Comparison of ENCODE assay signal across 8 cellular contexts in genomic region chr19:1057185-1057857, GRCh38. TPM values are rescaled to one million over a fixed set of nuclear protein-coding genes. Genes with fewer than 3 reads are reported as not detected.
DNase-seq lines count a peak whose midpoint lies in the region; ATAC-seq, FAIRE-seq and TF ChIP-seq lines count a peak whose summit lies in the region.

No MANE protein-coding gene starts in this region.

- H3K9ac ChIP-seq in DND-41 (ENCODE audit: low read depth, low read length) (no peak overlapping the region), Karpas-422 (ENCODE audit: low read length) (no peak overlapping the region), HepG2 (ENCODE audit: insufficient read depth, low read depth, low read length) (no peak overlapping the region)

- 92% methylated on average over 2 of the region's 3 CpGs for WGBS in HepG2 (ENCODE audit: low lambda C conversion rate)

- H2AFZ ChIP-seq in DND-41 (ENCODE audit: low read depth, low read length) (no peak overlapping the region), Karpas-422 (ENCODE audit: low read length) (no peak overlapping the region), HepG2 (ENCODE audit: low read length) (no peak overlapping the region)

- H3K27ac ChIP-seq in DND-41 (ENCODE audit: low read length) (no peak overlapping the region), Karpas-422 (ENCODE audit: low read length) (peak overlapping the region; percentile 40; the same call in 1 of the 2 replicates), HepG2 (ENCODE audit: extremely low read length, insufficient read depth, low read length) (no peak overlapping the region)

- no peak for TF ChIP-seq POLR2A in HepG2 (IDR thresholded peaks at IDR 0.05; ENCODE audit: insufficient read depth in 1 of 2, low read depth in 2 of 2, low read length in 2 of 2)

- H3K36me3 Mint-ChIP-seq in activated T-cell treated with anti-CD3 and anti-CD28 coated beads, Interleukin-2, amount 50 U/mL, for 24 hours (ENCODE audit: low read depth), result peaks cover 25% of the 10 kb centered on the region

- no peak for FAIRE-seq in HepG2 (lab: Jason Lieb, UNC)

- H3K9me3 ChIP-seq in DND-41 (ENCODE audit: insufficient read depth, low read length, severe bottlenecking) (peaks cover 35% of the 10 kb centered on the region), Karpas-422 (ENCODE audit: low read length) (no peaks in the 10 kb centered on the region), HepG2 (ENCODE audit: low read length) (no peaks in the 10 kb centered on the region)

- H3K4me1 Mint-ChIP-seq in activated T-cell treated with anti-CD3 and anti-CD28 coated beads, Interleukin-2, amount 50 U/mL, for 24 hours (ENCODE audit: low read depth), result peaks cover 14% of the 10 kb centered on the region

- H3K4me3 ChIP-seq in DND-41 (ENCODE audit: low read depth in 1 of 2, low read length in 2 of 2), result peak overlapping the region in 1 of 2 experiments; percentile 8; a peak in 1 of 4 replicates
- H3K4me3 ChIP-seq in Karpas-422 (ENCODE audit: low read length), result no peak overlapping the region
- no peak overlapping the region for H3K4me3 ChIP-seq in HepG2 (replicated peaks in 1 of 3; ENCODE audit: insufficient read depth in 1 of 3, low read depth in 2 of 3, low read length in 3 of 3)

- H3K27me3 ChIP-seq in DND-41 (ENCODE audit: insufficient read depth, low read length, poor library complexity), result no peaks in the 10 kb centered on the region
- H3K27me3 ChIP-seq in Karpas-422 (ENCODE audit: low read length), result no peaks in the 10 kb centered on the region
- H3K27me3 ChIP-seq in HepG2 (ENCODE audit: control insufficient read depth in 1 of 2, insufficient read depth in 2 of 2, low read length in 2 of 2), result no peaks in the 10 kb centered on the region; a peak in 1 of 5 replicates

- ATAC-seq in DND-41 (ENCODE audit: insufficient read depth, low read depth), result no peak
- ATAC-seq in HepG2, result peak; percentile 27; the same call in 2 of the 3 replicates
- no peak for ATAC-seq in HG02759 (IDR thresholded peaks at IDR 0.05; ENCODE audit: unreplicated experiment)
- no peak for ATAC-seq in GM21447 (IDR thresholded peaks at IDR 0.05; ENCODE audit: unreplicated experiment)
- no peak for ATAC-seq in HG03159 (IDR thresholded peaks at IDR 0.05; ENCODE audit: unreplicated experiment)
- no peak for ATAC-seq in HG03045 (IDR thresholded peaks at IDR 0.05; ENCODE audit: unreplicated experiment)

- no peaks in the 10 kb centered on the region for H3K79me2 ChIP-seq in DND-41 (ENCODE audit: insufficient read depth, low read length)
- H3K79me2 ChIP-seq in Karpas-422 (ENCODE audit: low read length), result no peaks in the 10 kb centered on the region
- H3K79me2 ChIP-seq in HepG2 (ENCODE audit: insufficient read depth, low read length), result no peaks in the 10 kb centered on the region

- no peaks in the 10 kb centered on the region for H4K20me1 ChIP-seq in DND-41 (ENCODE audit: insufficient read depth, low read length)
- H4K20me1 ChIP-seq in Karpas-422 (ENCODE audit: insufficient read depth, low read depth, low read length), result no peaks in the 10 kb centered on the region
- no peaks in the 10 kb centered on the region for H4K20me1 ChIP-seq in HepG2 (ENCODE audit: insufficient read depth, low read length)

- no peaks in the 10 kb centered on the region for H3K9me3 Mint-ChIP-seq in activated T-cell treated with anti-CD3 and anti-CD28 coated beads, Interleukin-2, amount 50 U/mL, for 24 hours

- POLR2A ChIA-PET in HepG2 (lab: Yijun Ruan, JAX), result no interaction called here

- DNase-seq in DND-41 (peak; percentile 57), Karpas-422 (peak; percentile 75), HepG2 (ENCODE audit: low spot score) (no peak)
- DNase-seq in activated T-cell treated with anti-CD3 and anti-CD28 coated beads, Interleukin-2, amount 50 U/mL, for 24 hours, result peak; percentile 65

- in situ Hi-C loops in HepG2 (cut with HindIII; ENCODE audit: extremely low pct_ligation_motif_present, low pct_unique_long_range_greater_than_20kb), result no loop called here

- no peaks in the 10 kb centered on the region for H3K27me3 Mint-ChIP-seq in activated T-cell treated with anti-CD3 and anti-CD28 coated beads, Interleukin-2, amount 50 U/mL, for 24 hours

- TF ChIP-seq EP300 in HepG2 (IDR thresholded peaks at IDR 0.05; ENCODE audit: low read depth in 2 of 2, low read length in 2 of 2) (no peak), HepG2 (CRISPR knock-in tag; IDR thresholded peaks at IDR 0.05; ENCODE audit: borderline replicate concordance) (no peak)

- no TSS peak for BruUV-seq in HepG2 (replicated peaks; lab: Mats Ljungman, UMichigan)

- peak overlapping the region; percentile 73 for H3K27ac Mint-ChIP-seq in activated T-cell treated with anti-CD3 and anti-CD28 coated beads, Interleukin-2, amount 50 U/mL, for 24 hours

- TF ChIP-seq RAD21 in HepG2 (CRISPR knock-in tag; IDR thresholded peaks at IDR 0.05), result no peak

- CTCF ChIA-PET in HepG2 (lab: Yijun Ruan, JAX; ENCODE audit: low intra/inter-chr PET ratio, low total read pairs), result no interaction called here

- H3K4me2 ChIP-seq in DND-41 (ENCODE audit: insufficient read depth, low read length), result no peak overlapping the region
- H3K4me2 ChIP-seq in Karpas-422 (ENCODE audit: low read depth, low read length, poor library complexity, severe bottlenecking), result no peak overlapping the region
- no peak overlapping the region for H3K4me2 ChIP-seq in HepG2 (ENCODE audit: low read depth, low read length)

- TF ChIP-seq CTCF in DND-41 (IDR thresholded peaks at IDR 0.05; ENCODE audit: borderline replicate concordance, extremely low read depth, low read length, poor library complexity, severe bottlenecking) (no peak), HepG2 (CRISPR knock-in tag; IDR thresholded peaks at IDR 0.05) (peak; percentile 52)

- no peaks in the 10 kb centered on the region for H3K4me1 ChIP-seq in DND-41 (ENCODE audit: insufficient read depth, low read length)
- peaks cover 19% of the 10 kb centered on the region for H3K4me1 ChIP-seq in Karpas-422 (ENCODE audit: low read length)
- no peaks in the 10 kb centered on the region for H3K4me1 ChIP-seq in HepG2 (ENCODE audit: insufficient read depth, low read length)

- intact Hi-C loops in HepG2 (cut with micrococcal nuclease; ENCODE audit: unreplicated experiment), result loop anchor here (10.0 kb wide), 1 partner anchor 47 kb away; the partner anchor contains the start of gene GPX4

- no peak overlapping the region for H3K4me3 Mint-ChIP-seq in activated T-cell treated with anti-CD3 and anti-CD28 coated beads, Interleukin-2, amount 50 U/mL, for 24 hours

- no peaks in the 10 kb centered on the region for H3K9me2 ChIP-seq in Karpas-422 (replicated peaks; ENCODE audit: insufficient read depth, low read length)

- H3K36me3 ChIP-seq in DND-41 (ENCODE audit: insufficient read depth, low read length) (peaks cover 45% of the 10 kb centered on the region), Karpas-422 (ENCODE audit: insufficient read depth, low read length) (no peaks in the 10 kb centered on the region), HepG2 (replicated peaks in 1 of 2; ENCODE audit: control insufficient read depth in 1 of 2, insufficient read depth in 2 of 2, low read length in 2 of 2) (peaks cover 12 to 37% of the 10 kb centered on the region in 2 experiments; a peak in 4 of 5 replicates)

RNA-seq across cellular contexts. Expression of gene ARHGAP45, which starts 9.6 kb away (rescaled TPM):
- 31.5 and 114 TPM in 2 replicates for total RNA-seq in Karpas-422 (2014; rRNA removed; shearing (Covaris generic); ENCODE audit: low replicate concordance)
- total RNA-seq in HepG2 (2016; rRNA removed; fragmentation: Illumina TruSeq; extraction: Trizol), result 0.48 and 0.84 TPM in 2 replicates
- total RNA-seq in HepG2 (2016; cell fraction: cytosol; rRNA removed; fragmentation: Illumina TruSeq; extraction: Trizol; ENCODE audit: low read depth), result 0.35 and 0.51 TPM in 2 replicates
- 0.16 and 0.50 TPM in 2 replicates for total RNA-seq in HepG2 (2016; cell fraction: insoluble cytoplasmic fraction; rRNA removed; fragmentation: Illumina TruSeq; extraction: Trizol)
- total RNA-seq in HepG2 (2016; cell fraction: membrane; rRNA removed; fragmentation: Illumina TruSeq; extraction: Trizol), result 0.38 and 0.40 TPM in 2 replicates
- 0.28 and 0.63 TPM in 2 replicates for total RNA-seq in HepG2 (2016; cell fraction: nucleus; rRNA removed; fragmentation: Illumina TruSeq; extraction: Trizol)
- 32.0 and 40.3 TPM in 2 replicates for polyA plus RNA-seq in HepG2 (2011; rRNA removed)
- polyA plus RNA-seq in HepG2 (2011; cell fraction: cytosol; rRNA removed), result 17.7 and 31.9 TPM in 2 replicates
- 222 and 325 TPM in 2 replicates for polyA plus RNA-seq in HepG2 (2011; cell fraction: nucleus; rRNA removed)
- polyA plus RNA-seq in HepG2 (2012), result 21.8 and 23.4 TPM in 2 replicates
- not detected in 2 replicates for polyA plus RNA-seq in HepG2 (2016; cell fraction: cytosol; fragmentation: Illumina TruSeq; extraction: Trizol; ENCODE audit: low read depth)
- 0.41 and 0.69 TPM in 2 replicates for polyA plus RNA-seq in HepG2 (2016; cell fraction: insoluble cytoplasmic fraction; fragmentation: Illumina TruSeq; extraction: Trizol; ENCODE audit: low read depth)
- polyA plus RNA-seq in HepG2 (2016; cell fraction: membrane; fragmentation: Illumina TruSeq; extraction: Trizol; ENCODE audit: low read depth), result not detected in 2 replicates
- polyA plus RNA-seq in HepG2 (2016; cell fraction: nucleus; fragmentation: Illumina TruSeq; extraction: Trizol; ENCODE audit: insufficient read depth, low read depth), result 1.5 TPM in 2 replicates
- 18.3 and 37.9 TPM in 2 replicates for polyA minus RNA-seq in HepG2 (2011; rRNA and poly(A)+ RNA removed; ENCODE audit: low replicate concordance)
- polyA minus RNA-seq in HepG2 (2011; cell fraction: cytosol; rRNA and poly(A)+ RNA removed), result 19.3 and 20.1 TPM in 2 replicates
- 25.0 and 29.0 TPM in 2 replicates for polyA minus RNA-seq in HepG2 (2011; cell fraction: nucleus; rRNA and poly(A)+ RNA removed)

RNA-seq across cellular contexts. Expression of gene ABCA7, which starts 17.4 kb away (rescaled TPM):
- total RNA-seq in Karpas-422 (2014; rRNA removed; shearing (Covaris generic); ENCODE audit: low replicate concordance), result 23.8 and 31.7 TPM in 2 replicates
- 1.3 and 4.4 TPM in 2 replicates for total RNA-seq in HepG2 (2016; rRNA removed; fragmentation: Illumina TruSeq; extraction: Trizol)
- total RNA-seq in HepG2 (2016; cell fraction: cytosol; rRNA removed; fragmentation: Illumina TruSeq; extraction: Trizol; ENCODE audit: low read depth), result 3.4 and 3.5 TPM in 2 replicates
- total RNA-seq in HepG2 (2016; cell fraction: insoluble cytoplasmic fraction; rRNA removed; fragmentation: Illumina TruSeq; extraction: Trizol), result 2.5 and 6.4 TPM in 2 replicates
- 1.7 and 2.0 TPM in 2 replicates for total RNA-seq in HepG2 (2016; cell fraction: membrane; rRNA removed; fragmentation: Illumina TruSeq; extraction: Trizol)
- 7.8 and 9.7 TPM in 2 replicates for total RNA-seq in HepG2 (2016; cell fraction: nucleus; rRNA removed; fragmentation: Illumina TruSeq; extraction: Trizol)
- 32.4 and 41.2 TPM in 2 replicates for polyA plus RNA-seq in HepG2 (2011; rRNA removed)
- 27.7 and 35.9 TPM in 2 replicates for polyA plus RNA-seq in HepG2 (2011; cell fraction: cytosol; rRNA removed)
- 316 and 410 TPM in 2 replicates for polyA plus RNA-seq in HepG2 (2011; cell fraction: nucleus; rRNA removed)
- 29.1 and 29.7 TPM in 2 replicates for polyA plus RNA-seq in HepG2 (2012)
- polyA plus RNA-seq in HepG2 (2016; cell fraction: cytosol; fragmentation: Illumina TruSeq; extraction: Trizol; ENCODE audit: low read depth), result 0.23 and 0.72 TPM in 2 replicates
- polyA plus RNA-seq in HepG2 (2016; cell fraction: insoluble cytoplasmic fraction; fragmentation: Illumina TruSeq; extraction: Trizol; ENCODE audit: low read depth), result 1.6 and 2.2 TPM in 2 replicates
- 0.54 and 0.71 TPM in 2 replicates for polyA plus RNA-seq in HepG2 (2016; cell fraction: membrane; fragmentation: Illumina TruSeq; extraction: Trizol; ENCODE audit: low read depth)
- 25.9 and 28.7 TPM in 2 replicates for polyA plus RNA-seq in HepG2 (2016; cell fraction: nucleus; fragmentation: Illumina TruSeq; extraction: Trizol; ENCODE audit: insufficient read depth, low read depth)
- polyA minus RNA-seq in HepG2 (2011; rRNA and poly(A)+ RNA removed; ENCODE audit: low replicate concordance), result 20.1 and 68.5 TPM in 2 replicates
- 20.8 and 23.1 TPM in 2 replicates for polyA minus RNA-seq in HepG2 (2011; cell fraction: cytosol; rRNA and poly(A)+ RNA removed)
- polyA minus RNA-seq in HepG2 (2011; cell fraction: nucleus; rRNA and poly(A)+ RNA removed), result 41.6 and 44.5 TPM in 2 replicates

RNA-seq across cellular contexts. Expression of gene CNN2, which starts 30.9 kb away (rescaled TPM):
- total RNA-seq in Karpas-422 (2014; rRNA removed; shearing (Covaris generic); ENCODE audit: low replicate concordance), result 88.6 and 97.9 TPM in 2 replicates
- total RNA-seq in HepG2 (2016; rRNA removed; fragmentation: Illumina TruSeq; extraction: Trizol), result 70.0 and 84.5 TPM in 2 replicates
- 29.8 and 31.9 TPM in 2 replicates for total RNA-seq in HepG2 (2016; cell fraction: cytosol; rRNA removed; fragmentation: Illumina TruSeq; extraction: Trizol; ENCODE audit: low read depth)
- 66.1 and 74.6 TPM in 2 replicates for total RNA-seq in HepG2 (2016; cell fraction: insoluble cytoplasmic fraction; rRNA removed; fragmentation: Illumina TruSeq; extraction: Trizol)
- total RNA-seq in HepG2 (2016; cell fraction: membrane; rRNA removed; fragmentation: Illumina TruSeq; extraction: Trizol), result 70.9 and 77.3 TPM in 2 replicates
- total RNA-seq in HepG2 (2016; cell fraction: nucleus; rRNA removed; fragmentation: Illumina TruSeq; extraction: Trizol), result 37.1 and 39.3 TPM in 2 replicates
- polyA plus RNA-seq in HepG2 (2011; rRNA removed), result 58.1 and 63.6 TPM in 2 replicates
- polyA plus RNA-seq in HepG2 (2011; cell fraction: cytosol; rRNA removed), result 71.9 and 76.4 TPM in 2 replicates
- polyA plus RNA-seq in HepG2 (2011; cell fraction: nucleus; rRNA removed), result 59.2 and 73.6 TPM in 2 replicates
- polyA plus RNA-seq in HepG2 (2012), result 37.6 and 46.6 TPM in 2 replicates
- 36.8 and 41.0 TPM in 2 replicates for polyA plus RNA-seq in HepG2 (2016; cell fraction: cytosol; fragmentation: Illumina TruSeq; extraction: Trizol; ENCODE audit: low read depth)
- 82.0 and 114 TPM in 2 replicates for polyA plus RNA-seq in HepG2 (2016; cell fraction: insoluble cytoplasmic fraction; fragmentation: Illumina TruSeq; extraction: Trizol; ENCODE audit: low read depth)
- polyA plus RNA-seq in HepG2 (2016; cell fraction: membrane; fragmentation: Illumina TruSeq; extraction: Trizol; ENCODE audit: low read depth), result 75.2 and 79.7 TPM in 2 replicates
- 90.2 and 93.1 TPM in 2 replicates for polyA plus RNA-seq in HepG2 (2016; cell fraction: nucleus; fragmentation: Illumina TruSeq; extraction: Trizol; ENCODE audit: insufficient read depth, low read depth)
- 84.2 and 138 TPM in 2 replicates for polyA minus RNA-seq in HepG2 (2011; rRNA and poly(A)+ RNA removed; ENCODE audit: low replicate concordance)
- 122 and 138 TPM in 2 replicates for polyA minus RNA-seq in HepG2 (2011; cell fraction: cytosol; rRNA and poly(A)+ RNA removed)
- 21.5 and 28.6 TPM in 2 replicates for polyA minus RNA-seq in HepG2 (2011; cell fraction: nucleus; rRNA and poly(A)+ RNA removed)

RNA-seq across cellular contexts. Expression of gene RNU6-2, which starts 36.0 kb away (rescaled TPM):
- not detected in 2 replicates for total RNA-seq in Karpas-422 (2014; rRNA removed; shearing (Covaris generic); ENCODE audit: low replicate concordance)
- under 0.01 TPM in 1 of 2 replicates, not detected in the other for total RNA-seq in HepG2 (2016; rRNA removed; fragmentation: Illumina TruSeq; extraction: Trizol)
- under 0.01 TPM in 2 replicates for total RNA-seq in HepG2 (2016; cell fraction: cytosol; rRNA removed; fragmentation: Illumina TruSeq; extraction: Trizol; ENCODE audit: low read depth)
- under 0.01 TPM in 1 of 2 replicates, not detected in the other for total RNA-seq in HepG2 (2016; cell fraction: insoluble cytoplasmic fraction; rRNA removed; fragmentation: Illumina TruSeq; extraction: Trizol)
- under 0.01 TPM in 1 of 2 replicates, not detected in the other for total RNA-seq in HepG2 (2016; cell fraction: membrane; rRNA removed; fragmentation: Illumina TruSeq; extraction: Trizol)
- not detected in 2 replicates for total RNA-seq in HepG2 (2016; cell fraction: nucleus; rRNA removed; fragmentation: Illumina TruSeq; extraction: Trizol)
- not detected in 2 replicates for polyA plus RNA-seq in HepG2 (2011; rRNA removed)
- not detected in 2 replicates for polyA plus RNA-seq in HepG2 (2011; cell fraction: cytosol; rRNA removed)
- polyA plus RNA-seq in HepG2 (2011; cell fraction: nucleus; rRNA removed), result not detected in 2 replicates
- polyA plus RNA-seq in HepG2 (2012), result not detected in 2 replicates
- not detected in 2 replicates for polyA plus RNA-seq in HepG2 (2016; cell fraction: cytosol; fragmentation: Illumina TruSeq; extraction: Trizol; ENCODE audit: low read depth)
- polyA plus RNA-seq in HepG2 (2016; cell fraction: insoluble cytoplasmic fraction; fragmentation: Illumina TruSeq; extraction: Trizol; ENCODE audit: low read depth), result not detected in 2 replicates
- polyA plus RNA-seq in HepG2 (2016; cell fraction: membrane; fragmentation: Illumina TruSeq; extraction: Trizol; ENCODE audit: low read depth), result not detected in 2 replicates
- not detected in 2 replicates for polyA plus RNA-seq in HepG2 (2016; cell fraction: nucleus; fragmentation: Illumina TruSeq; extraction: Trizol; ENCODE audit: insufficient read depth, low read depth)
- under 0.01 TPM in 1 of 2 replicates, not detected in the other for polyA minus RNA-seq in HepG2 (2011; rRNA and poly(A)+ RNA removed; ENCODE audit: low replicate concordance)
- under 0.01 TPM in 1 of 2 replicates, not detected in the other for polyA minus RNA-seq in HepG2 (2011; cell fraction: cytosol; rRNA and poly(A)+ RNA removed)
- not detected in 2 replicates for polyA minus RNA-seq in HepG2 (2011; cell fraction: nucleus; rRNA and poly(A)+ RNA removed)

RNA-seq across cellular contexts. Expression of gene TMEM259, which starts 36.4 kb away (rescaled TPM):
- 133 and 167 TPM in 2 replicates for total RNA-seq in Karpas-422 (2014; rRNA removed; shearing (Covaris generic); ENCODE audit: low replicate concordance)
- 20.5 and 64.7 TPM in 2 replicates for total RNA-seq in HepG2 (2016; rRNA removed; fragmentation: Illumina TruSeq; extraction: Trizol)
- 30.1 and 37.5 TPM in 2 replicates for total RNA-seq in HepG2 (2016; cell fraction: cytosol; rRNA removed; fragmentation: Illumina TruSeq; extraction: Trizol; ENCODE audit: low read depth)
- total RNA-seq in HepG2 (2016; cell fraction: insoluble cytoplasmic fraction; rRNA removed; fragmentation: Illumina TruSeq; extraction: Trizol), result 17.1 and 68.9 TPM in 2 replicates
- total RNA-seq in HepG2 (2016; cell fraction: membrane; rRNA removed; fragmentation: Illumina TruSeq; extraction: Trizol), result 50.5 and 59.4 TPM in 2 replicates
- total RNA-seq in HepG2 (2016; cell fraction: nucleus; rRNA removed; fragmentation: Illumina TruSeq; extraction: Trizol), result 58.0 and 76.3 TPM in 2 replicates
- polyA plus RNA-seq in HepG2 (2011; rRNA removed), result 164 and 232 TPM in 2 replicates
- polyA plus RNA-seq in HepG2 (2011; cell fraction: cytosol; rRNA removed), result 108 and 161 TPM in 2 replicates
- polyA plus RNA-seq in HepG2 (2011; cell fraction: nucleus; rRNA removed), result 1,157 and 1,454 TPM in 2 replicates
- 55.1 and 79.6 TPM in 2 replicates for polyA plus RNA-seq in HepG2 (2012)
- polyA plus RNA-seq in HepG2 (2016; cell fraction: cytosol; fragmentation: Illumina TruSeq; extraction: Trizol; ENCODE audit: low read depth), result 28.3 and 31.6 TPM in 2 replicates
- 28.7 and 28.8 TPM in 2 replicates for polyA plus RNA-seq in HepG2 (2016; cell fraction: insoluble cytoplasmic fraction; fragmentation: Illumina TruSeq; extraction: Trizol; ENCODE audit: low read depth)
- 47.1 and 48.7 TPM in 2 replicates for polyA plus RNA-seq in HepG2 (2016; cell fraction: membrane; fragmentation: Illumina TruSeq; extraction: Trizol; ENCODE audit: low read depth)
- polyA plus RNA-seq in HepG2 (2016; cell fraction: nucleus; fragmentation: Illumina TruSeq; extraction: Trizol; ENCODE audit: insufficient read depth, low read depth), result 234 and 238 TPM in 2 replicates
- 129 and 199 TPM in 2 replicates for polyA minus RNA-seq in HepG2 (2011; rRNA and poly(A)+ RNA removed; ENCODE audit: low replicate concordance)
- 47.6 and 51.1 TPM in 2 replicates for polyA minus RNA-seq in HepG2 (2011; cell fraction: cytosol; rRNA and poly(A)+ RNA removed)
- polyA minus RNA-seq in HepG2 (2011; cell fraction: nucleus; rRNA and poly(A)+ RNA removed), result 58.8 and 65.8 TPM in 2 replicates

Comparison
In these comparisons a context has a peak if more than half of its experiments do, and no peak if none do; other contexts are left out.
1. RNA of gene ARHGAP45, which starts 9.6 kb away (total RNA-seq): 31.5 to 114 TPM in Karpas-422; 0.16 to 0.84 TPM in HepG2; every median in the first group is over 10 times any median in the second.